In genomic region chr4:182913621-182914020, GRCh38 we compare ENCODE assay signal across 13 cellular contexts.
"Had no signal": no experiment of that assay in that cellular context is flagged by ENCODE, and none has a peak within 500 bp of the region (broad histone marks: within the 10 kb centered on the region; RNA-seq: fewer than 3 reads in every experiment).

No MANE protein-coding gene starts in this region.

- FAIRE-seq: endometrium had no signal

- DNase-seq: activated CD4-positive, alpha-beta memory T cell treated with anti-CD3 and anti-CD28 coated beads for 36 hours; activated CD4-positive, alpha-beta T cell treated with anti-CD3 and anti-CD28 coated beads for 1 hour; activated CD8-positive, alpha-beta memory T cell treated with anti-CD3 and anti-CD28 coated beads, Interleukin-2, amount 50 U/mL, for 48 hours; activated effector memory CD4-positive, alpha-beta T cell treated with anti-CD3 and anti-CD28 coated beads, Interleukin-2, amount 50 U/mL, for 16 hours; dorsolateral prefrontal cortex; immature natural killer cell; right cardiac atrium; stimulated activated naive B cell treated with anti-CD40 and anti-IgM and Interleukin-4, amounts not matched to agents 10 μg/mL and 1 μg/mL and 100 μg/mL, for 72 hours; SW 1271 had no signal

- H3K27me3 ChIP-seq: ascending aorta, dorsolateral prefrontal cortex, esophagus muscularis mucosa had no signal

- H3K27me3 Mint-ChIP-seq: activated CD4-positive, alpha-beta memory T cell treated with anti-CD3 and anti-CD28 coated beads for 36 hours; stimulated activated naive B cell treated with anti-CD40 and anti-IgM and Interleukin-4, amounts not matched to agents 10 μg/mL and 1 μg/mL and 100 μg/mL, for 72 hours had no signal

- H3K4me3 ChIP-seq: ascending aorta, dorsolateral prefrontal cortex, esophagus muscularis mucosa had no signal

- H3K9me3 Mint-ChIP-seq: activated CD4-positive, alpha-beta memory T cell treated with anti-CD3 and anti-CD28 coated beads for 36 hours; immature natural killer cell; type B pancreatic cell had no signal

- ATAC-seq: right cardiac atrium; stimulated activated naive B cell treated with anti-CD40 and anti-IgM and Interleukin-4, amounts not matched to agents 10 μg/mL and 1 μg/mL and 100 μg/mL, for 72 hours had no signal

- H3K27ac Mint-ChIP-seq: activated CD4-positive, alpha-beta memory T cell treated with anti-CD3 and anti-CD28 coated beads for 36 hours; stimulated activated naive B cell treated with anti-CD40 and anti-IgM and Interleukin-4, amounts not matched to agents 10 μg/mL and 1 μg/mL and 100 μg/mL, for 72 hours; type B pancreatic cell had no signal

- H3K4me3 Mint-ChIP-seq: activated CD4-positive, alpha-beta memory T cell treated with anti-CD3 and anti-CD28 coated beads for 36 hours; immature natural killer cell; stimulated activated naive B cell treated with anti-CD40 and anti-IgM and Interleukin-4, amounts not matched to agents 10 μg/mL and 1 μg/mL and 100 μg/mL, for 72 hours; type B pancreatic cell had no signal

- H3K9me3 ChIP-seq: ascending aorta, esophagus muscularis mucosa had no signal

- H3K27ac ChIP-seq: ascending aorta, dorsolateral prefrontal cortex, esophagus muscularis mucosa had no signal
